In the genomic region with DNA sequence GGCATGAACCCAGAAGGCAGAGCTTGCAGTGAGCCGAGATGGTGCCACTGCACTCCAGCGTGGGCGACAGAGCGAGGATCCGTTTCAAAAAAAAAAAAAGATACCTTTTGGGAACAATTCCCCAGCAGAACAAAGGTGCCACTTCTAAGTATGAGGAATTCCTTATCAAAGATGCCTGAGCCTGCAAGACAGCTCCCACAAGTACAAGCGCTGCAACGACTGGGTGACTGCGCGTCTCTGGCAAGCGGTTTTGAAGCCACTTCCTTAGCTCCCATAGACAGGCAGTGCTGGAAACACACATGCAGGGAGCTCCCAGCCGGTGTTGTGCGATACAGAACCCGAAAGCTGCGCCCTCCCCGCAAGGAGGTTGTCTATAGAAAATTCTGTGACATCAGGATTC, we compare ENCODE assay signal across 1 cellular context.
TF ChIP-seq lines count a peak whose summit lies in the region.

No MANE protein-coding gene starts in this region.

TF ChIP-seq in H1, 55 proteins besides CTCF, POLR2A, EP300 and RAD21:
- no peak for TF ChIP-seq TEAD4 (IDR thresholded peaks at IDR 0.05; ENCODE audit: low read depth, low read length)
- TF ChIP-seq SP2 (IDR thresholded peaks at IDR 0.05; ENCODE audit: low read length): no peak
- no peak for TF ChIP-seq CTBP2 (IDR thresholded peaks at IDR 0.05; ENCODE audit: borderline replicate concordance, insufficient read depth, insufficient read length, low read length)
- TF ChIP-seq CBX5 (IDR thresholded peaks at IDR 0.05; ENCODE audit: low read depth, low read length): no peak
- TF ChIP-seq HDAC6 (IDR thresholded peaks at IDR 0.05; ENCODE audit: low read depth, low read length): no peak
- TF ChIP-seq KDM4A (IDR thresholded peaks at IDR 0.05; ENCODE audit: low read depth, low read length, severe bottlenecking): no peak
- no peak for TF ChIP-seq SIX5 (IDR thresholded peaks at IDR 0.05; ENCODE audit: low read depth, low read length)
- no peak for TF ChIP-seq SAP30 (IDR thresholded peaks at IDR 0.05; ENCODE audit: insufficient read depth, insufficient replicate concordance, low read length)
- TF ChIP-seq TBP (IDR thresholded peaks at IDR 0.05; ENCODE audit: low read depth, low read length): no peak
- TF ChIP-seq, protein P1, sequence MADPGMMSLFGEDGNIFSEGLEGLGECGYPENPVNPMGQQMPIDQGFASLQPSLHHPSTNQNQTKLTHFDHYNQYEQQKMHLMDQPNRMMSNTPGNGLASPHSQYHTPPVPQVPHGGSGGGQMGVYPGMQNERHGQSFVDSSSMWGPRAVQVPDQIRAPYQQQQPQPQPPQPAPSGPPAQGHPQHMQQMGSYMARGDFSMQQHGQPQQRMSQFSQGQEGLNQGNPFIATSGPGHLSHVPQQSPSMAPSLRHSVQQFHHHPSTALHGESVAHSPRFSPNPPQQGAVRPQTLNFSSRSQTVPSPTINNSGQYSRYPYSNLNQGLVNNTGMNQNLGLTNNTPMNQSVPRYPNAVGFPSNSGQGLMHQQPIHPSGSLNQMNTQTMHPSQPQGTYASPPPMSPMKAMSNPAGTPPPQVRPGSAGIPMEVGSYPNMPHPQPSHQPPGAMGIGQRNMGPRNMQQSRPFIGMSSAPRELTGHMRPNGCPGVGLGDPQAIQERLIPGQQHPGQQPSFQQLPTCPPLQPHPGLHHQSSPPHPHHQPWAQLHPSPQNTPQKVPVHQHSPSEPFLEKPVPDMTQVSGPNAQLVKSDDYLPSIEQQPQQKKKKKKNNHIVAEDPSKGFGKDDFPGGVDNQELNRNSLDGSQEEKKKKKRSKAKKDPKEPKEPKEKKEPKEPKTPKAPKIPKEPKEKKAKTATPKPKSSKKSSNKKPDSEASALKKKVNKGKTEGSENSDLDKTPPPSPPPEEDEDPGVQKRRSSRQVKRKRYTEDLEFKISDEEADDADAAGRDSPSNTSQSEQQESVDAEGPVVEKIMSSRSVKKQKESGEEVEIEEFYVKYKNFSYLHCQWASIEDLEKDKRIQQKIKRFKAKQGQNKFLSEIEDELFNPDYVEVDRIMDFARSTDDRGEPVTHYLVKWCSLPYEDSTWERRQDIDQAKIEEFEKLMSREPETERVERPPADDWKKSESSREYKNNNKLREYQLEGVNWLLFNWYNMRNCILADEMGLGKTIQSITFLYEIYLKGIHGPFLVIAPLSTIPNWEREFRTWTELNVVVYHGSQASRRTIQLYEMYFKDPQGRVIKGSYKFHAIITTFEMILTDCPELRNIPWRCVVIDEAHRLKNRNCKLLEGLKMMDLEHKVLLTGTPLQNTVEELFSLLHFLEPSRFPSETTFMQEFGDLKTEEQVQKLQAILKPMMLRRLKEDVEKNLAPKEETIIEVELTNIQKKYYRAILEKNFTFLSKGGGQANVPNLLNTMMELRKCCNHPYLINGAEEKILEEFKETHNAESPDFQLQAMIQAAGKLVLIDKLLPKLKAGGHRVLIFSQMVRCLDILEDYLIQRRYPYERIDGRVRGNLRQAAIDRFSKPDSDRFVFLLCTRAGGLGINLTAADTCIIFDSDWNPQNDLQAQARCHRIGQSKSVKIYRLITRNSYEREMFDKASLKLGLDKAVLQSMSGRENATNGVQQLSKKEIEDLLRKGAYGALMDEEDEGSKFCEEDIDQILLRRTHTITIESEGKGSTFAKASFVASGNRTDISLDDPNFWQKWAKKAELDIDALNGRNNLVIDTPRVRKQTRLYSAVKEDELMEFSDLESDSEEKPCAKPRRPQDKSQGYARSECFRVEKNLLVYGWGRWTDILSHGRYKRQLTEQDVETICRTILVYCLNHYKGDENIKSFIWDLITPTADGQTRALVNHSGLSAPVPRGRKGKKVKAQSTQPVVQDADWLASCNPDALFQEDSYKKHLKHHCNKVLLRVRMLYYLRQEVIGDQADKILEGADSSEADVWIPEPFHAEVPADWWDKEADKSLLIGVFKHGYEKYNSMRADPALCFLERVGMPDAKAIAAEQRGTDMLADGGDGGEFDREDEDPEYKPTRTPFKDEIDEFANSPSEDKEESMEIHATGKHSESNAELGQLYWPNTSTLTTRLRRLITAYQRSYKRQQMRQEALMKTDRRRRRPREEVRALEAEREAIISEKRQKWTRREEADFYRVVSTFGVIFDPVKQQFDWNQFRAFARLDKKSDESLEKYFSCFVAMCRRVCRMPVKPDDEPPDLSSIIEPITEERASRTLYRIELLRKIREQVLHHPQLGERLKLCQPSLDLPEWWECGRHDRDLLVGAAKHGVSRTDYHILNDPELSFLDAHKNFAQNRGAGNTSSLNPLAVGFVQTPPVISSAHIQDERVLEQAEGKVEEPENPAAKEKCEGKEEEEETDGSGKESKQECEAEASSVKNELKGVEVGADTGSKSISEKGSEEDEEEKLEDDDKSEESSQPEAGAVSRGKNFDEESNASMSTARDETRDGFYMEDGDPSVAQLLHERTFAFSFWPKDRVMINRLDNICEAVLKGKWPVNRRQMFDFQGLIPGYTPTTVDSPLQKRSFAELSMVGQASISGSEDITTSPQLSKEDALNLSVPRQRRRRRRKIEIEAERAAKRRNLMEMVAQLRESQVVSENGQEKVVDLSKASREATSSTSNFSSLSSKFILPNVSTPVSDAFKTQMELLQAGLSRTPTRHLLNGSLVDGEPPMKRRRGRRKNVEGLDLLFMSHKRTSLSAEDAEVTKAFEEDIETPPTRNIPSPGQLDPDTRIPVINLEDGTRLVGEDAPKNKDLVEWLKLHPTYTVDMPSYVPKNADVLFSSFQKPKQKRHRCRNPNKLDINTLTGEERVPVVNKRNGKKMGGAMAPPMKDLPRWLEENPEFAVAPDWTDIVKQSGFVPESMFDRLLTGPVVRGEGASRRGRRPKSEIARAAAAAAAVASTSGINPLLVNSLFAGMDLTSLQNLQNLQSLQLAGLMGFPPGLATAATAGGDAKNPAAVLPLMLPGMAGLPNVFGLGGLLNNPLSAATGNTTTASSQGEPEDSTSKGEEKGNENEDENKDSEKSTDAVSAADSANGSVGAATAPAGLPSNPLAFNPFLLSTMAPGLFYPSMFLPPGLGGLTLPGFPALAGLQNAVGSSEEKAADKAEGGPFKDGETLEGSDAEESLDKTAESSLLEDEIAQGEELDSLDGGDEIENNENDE (IDR thresholded peaks at IDR 0.05; ENCODE audit: insufficient replicate concordance, low read length): no peak
